22 cellular contexts compared by ENCODE assay signal in the genomic region with DNA sequence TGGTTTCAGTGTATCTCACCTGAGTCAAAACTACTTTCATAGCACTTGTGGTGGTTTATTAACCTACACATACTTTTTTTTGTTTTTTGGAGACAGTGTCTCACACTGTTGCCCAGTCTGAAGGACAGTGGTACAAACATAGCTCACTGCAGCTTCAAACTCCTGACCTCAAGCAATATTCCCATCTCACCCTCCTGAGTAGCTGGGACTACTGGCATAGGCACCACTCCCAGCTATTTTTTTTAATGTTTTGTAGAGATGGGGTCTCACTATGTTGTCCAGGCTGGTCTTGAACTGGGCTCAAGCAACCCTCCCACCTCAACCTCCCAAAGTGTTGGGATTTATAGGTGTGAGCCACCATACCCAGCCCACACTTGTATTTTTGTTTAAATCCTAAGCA.
"Had no signal": no experiment of that assay in that cellular context is flagged by ENCODE, and none has a peak within 500 bp of the region (broad histone marks: within the 10 kb centered on the region; RNA-seq: fewer than 3 reads in every experiment).

No MANE protein-coding gene starts in this region.

- ATAC-seq: activated CD4-positive, CD25-positive, alpha-beta regulatory T cell treated with anti-CD3 and anti-CD28 coated beads, Interleukin-2, amount 50 U/mL, for 24 hours; PC-3 had no signal

- H3K27ac ChIP-seq: brain microvascular endothelial cell, cardiac muscle cell, WERI-Rb-1 had no signal

- H3K9me3 Mint-ChIP-seq: activated CD4-positive, alpha-beta T cell treated with anti-CD3 and anti-CD28 coated beads, Interleukin-2, amount 10 ng/mL, durations not matched to agents 24 days and 14 days; activated naive CD4-positive, alpha-beta T cell treated with anti-CD3 and anti-CD28 coated beads, Interleukin-2, amount 10 ng/mL, durations not matched to agents 7 days and 5 days; activated T-helper 2 cell treated with anti-CD3 and anti-CD28 coated beads, Interferon-gamma antibody, Interleukin-2, Interleukin-4, amounts not matched to agents 10 μg/mL and 5 μg/mL and 100 μg/mL, durations not matched to agents 14 hours and 24 hours and 36 hours; T-helper 1 cell treated with Interleukin-12 subunit alpha and Interleukin-12 subunit beta and Interleukin-4 antibody, amounts not matched to agents 30 μg/mL and 1 μg/mL, for 36 hours had no signal

- H3K27me3 ChIP-seq: brain microvascular endothelial cell, cardiac muscle cell had no signal

- H3K4me3 ChIP-seq: cardiac muscle cell had no signal

- H3K27ac Mint-ChIP-seq: activated CD4-positive, alpha-beta T cell treated with anti-CD3 and anti-CD28 coated beads, Interleukin-2, amount 10 ng/mL, durations not matched to agents 24 days and 14 days; activated naive CD4-positive, alpha-beta T cell treated with anti-CD3 and anti-CD28 coated beads, Interleukin-2, amount 10 ng/mL, durations not matched to agents 7 days and 5 days; activated T-helper 2 cell treated with anti-CD3 and anti-CD28 coated beads, Interferon-gamma antibody, Interleukin-2, Interleukin-4, amounts not matched to agents 10 μg/mL and 5 μg/mL and 100 μg/mL, durations not matched to agents 14 hours and 24 hours and 36 hours; T-helper 1 cell treated with Interleukin-12 subunit alpha and Interleukin-12 subunit beta and Interleukin-4 antibody, amounts not matched to agents 30 μg/mL and 1 μg/mL, for 36 hours had no signal

- H3K4me3 Mint-ChIP-seq: activated CD4-positive, alpha-beta T cell treated with anti-CD3 and anti-CD28 coated beads, Interleukin-2, amount 10 ng/mL, durations not matched to agents 24 days and 14 days; activated naive CD4-positive, alpha-beta T cell treated with anti-CD3 and anti-CD28 coated beads, Interleukin-2, amount 10 ng/mL, durations not matched to agents 7 days and 5 days; T-helper 1 cell treated with Interleukin-12 subunit alpha and Interleukin-12 subunit beta and Interleukin-4 antibody, amounts not matched to agents 30 μg/mL and 1 μg/mL, for 36 hours had no signal

- DNase-seq: activated CD4-positive, alpha-beta T cell treated with anti-CD3 and anti-CD28 coated beads, Interleukin-2, amount 10 ng/mL, durations not matched to agents 24 days and 14 days; activated CD4-positive, alpha-beta T cell treated with anti-CD3 and anti-CD28 coated beads, Interleukin-2, amount 50 U/mL, for 48 hours; activated gamma-delta T cell treated with Interleukin-2 at 50 U/mL for 16 hours; activated naive CD4-positive, alpha-beta T cell treated with anti-CD3 and anti-CD28 coated beads, Interleukin-2, amount 10 ng/mL, durations not matched to agents 7 days and 5 days; activated T-cell treated with anti-CD3 and anti-CD28 coated beads for 4 hours; amygdala; brain microvascular endothelial cell; Karpas-422; MM.1S; NCI-H1105; NCI-H1436; NCI-H187; NCI-H2081; NCI-H446; NCI-H524; PC-3; SHP77 treated with DMSO at 0.1 percent for 48 hours; WERI-Rb-1 had no signal

- H3K27me3 Mint-ChIP-seq: activated CD4-positive, alpha-beta T cell treated with anti-CD3 and anti-CD28 coated beads, Interleukin-2, amount 10 ng/mL, durations not matched to agents 24 days and 14 days; activated naive CD4-positive, alpha-beta T cell treated with anti-CD3 and anti-CD28 coated beads, Interleukin-2, amount 10 ng/mL, durations not matched to agents 7 days and 5 days had no signal
